Comparison of ENCODE assay signal across 1 cellular context in genomic region chr1:186605762-186606350, GRCh38.
TF ChIP-seq lines count a peak whose summit lies in the region.

No MANE protein-coding gene starts in this region.

TF ChIP-seq in HCT116, 20 proteins besides CTCF, POLR2A, EP300 and RAD21 (continued from another document):
- TF ChIP-seq ZBTB33 (IDR thresholded peaks at IDR 0.05; ENCODE audit: extremely low read depth, insufficient replicate concordance, low read length) (no peak), JUND (IDR thresholded peaks at IDR 0.05) (no peak), EGR1 (IDR thresholded peaks at IDR 0.05; ENCODE audit: low read depth) (no peak)
